37 cellular contexts compared by ENCODE assay signal in genomic region chr1:182965861-182966260, GRCh38. TPM values are rescaled to one million over a fixed set of nuclear protein-coding genes. Genes with fewer than 3 reads are reported as not detected.
"Had no signal": no experiment of that assay in that cellular context is flagged by ENCODE, and none has a peak within 500 bp of the region (broad histone marks: within the 10 kb centered on the region; RNA-seq: fewer than 3 reads in every experiment).

No MANE protein-coding gene starts in this region.

- DNase-seq: Karpas-422, Kasumi-1, MG63, MM.1S, MV-4-11, NCI-H1048, NCI-H1092, NCI-H1092 treated with DMSO at 0.1 percent for 48 hours, NCI-H1105, NCI-H1105 treated with DMSO at 0.1 percent for 48 hours, NCI-H1417, NCI-H1417 treated with DMSO at 0.1 percent for 48 hours, NCI-H1436, NCI-H1436 treated with DMSO at 0.1 percent for 48 hours, NCI-H146, NCI-H1694, NCI-H1694 treated with DMSO at 0.1 percent for 48 hours, NCI-H187, NCI-H187 treated with DMSO at 0.1 percent for 48 hours, NCI-H1930, NCI-H2029, NCI-H2029 treated with DMSO at 0.1 percent for 48 hours, NCI-H2081, NCI-H2081 treated with DMSO at 0.1 percent for 48 hours, NCI-H2107, NCI-H2171, NCI-H2171 treated with DMSO at 0.1 percent for 48 hours, NCI-H2227 treated with DMSO at 0.1 percent for 48 hours, NCI-H226, NCI-H345, NCI-H446 treated with DMSO at 0.1 percent for 48 hours, NCI-H510A, NCI-H510A treated with DMSO at 0.1 percent for 48 hours had no signal

- H3K4me3 ChIP-seq: MG63 had no signal

- H3K9me3 ChIP-seq: MG63 had no signal

- H3K27me3 ChIP-seq: MG63 had no signal

- H3K36me3 ChIP-seq: MG63 had no signal

RNA-seq across cellular contexts. Expression of gene SHCBP1L, which starts 12.9 kb away (rescaled TPM):
- total RNA-seq: LHCN-M2, M059J, MCF 10A, NCI-H460 had no signal
